Comparison of ENCODE assay signal across 8 cellular contexts in genomic region chr10:16816830-16817124, GRCh38. TPM values are rescaled to one million over a fixed set of nuclear protein-coding genes. Genes with fewer than 3 reads are reported as not detected.
DNase-seq lines count a peak whose midpoint lies in the region; ATAC-seq and TF ChIP-seq lines count a peak whose summit lies in the region.

No MANE protein-coding gene starts in this region.

- H3K9me3 Mint-ChIP-seq in activated T-helper 17 cell treated with anti-CD3 and anti-CD28 coated beads, Interleukin-2, amount 50 U/mL, for 72 hours = peaks cover 2% of the 10 kb centered on the region

- peak overlapping the region; percentile 86 for H3K27ac Mint-ChIP-seq in activated T-helper 17 cell treated with anti-CD3 and anti-CD28 coated beads, Interleukin-2, amount 50 U/mL, for 72 hours

- intact Hi-C loops in spleen (cut with DNase I; ENCODE audit: low total_unique reads) = loop anchor here (10.0 kb wide), 1 partner anchor 382 kb away; the partner anchor contains the start of gene PTER

- no peak for ATAC-seq in activated T-helper 17 cell treated with anti-CD3 and anti-CD28 coated beads, Interleukin-2, amount 50 U/mL, for 72 hours (replicated peaks)
- ATAC-seq in HG03108 (IDR thresholded peaks at IDR 0.05; ENCODE audit: unreplicated experiment) = no peak
- no peak for ATAC-seq in HG03520 (IDR thresholded peaks at IDR 0.05; ENCODE audit: unreplicated experiment)

- H3K9me3 ChIP-seq in spleen = peaks cover 0 to 7% (median 4%) of the 10 kb centered on the region in 8 donors

- CTCF ChIA-PET in HEK293T (lab: Yijun Ruan, JAX) = no interaction called here

- no peak for TF ChIP-seq POLR2A in spleen (IDR thresholded peaks at IDR 0.05)

- WGBS in spleen, 5 donors = 7 to 12% (median 8%) methylated on average over 9 to 12 of the region's 12 CpGs

- peak overlapping the region; percentile 93 for H3K4me3 Mint-ChIP-seq in activated T-helper 17 cell treated with anti-CD3 and anti-CD28 coated beads, Interleukin-2, amount 50 U/mL, for 72 hours

- peak overlapping the region; percentile 57 to 93 (median 92) for H3K27ac ChIP-seq in spleen

- no peaks in the 10 kb centered on the region for H3K27me3 Mint-ChIP-seq in activated T-helper 17 cell treated with anti-CD3 and anti-CD28 coated beads, Interleukin-2, amount 50 U/mL, for 72 hours

- H3K4me1 Mint-ChIP-seq in activated T-helper 17 cell treated with anti-CD3 and anti-CD28 coated beads, Interleukin-2, amount 50 U/mL, for 72 hours = peaks cover 16% of the 10 kb centered on the region

- H3K36me3 Mint-ChIP-seq in activated T-helper 17 cell treated with anti-CD3 and anti-CD28 coated beads, Interleukin-2, amount 50 U/mL, for 72 hours (ENCODE audit: low read depth) = peaks cover 32% of the 10 kb centered on the region

- no peak for TF ChIP-seq CTCF in spleen (IDR thresholded peaks at IDR 0.05 in 8 of 11, conservative IDR thresholded peaks at IDR 0.05 in 3 of 11)

- DNase-seq in HEK293T (ENCODE audit: extremely low spot score) = no peak
- DNase-seq in spleen = no peak
- no peak for DNase-seq in HT-29 (ENCODE audit: low spot score)
- no peak for DNase-seq in DMS153 treated with DMSO at 0.1 percent for 48 hours (lab: John Stamatoyannopoulos, UW; ENCODE audit: unreplicated experiment)

- H3K36me3 ChIP-seq in spleen = peaks cover 0 to 16% (median 0%) of the 10 kb centered on the region in 6 donors

- H3K27me3 ChIP-seq in spleen (replicated peaks in 1 of 7) = no peaks in the 10 kb centered on the region

- peak overlapping the region; percentile 95 for H3K4me3 ChIP-seq in iPS-11a (ENCODE audit: low read depth, low read length)
- peak overlapping the region; percentile 64 to 91 (median 74) for H3K4me3 ChIP-seq in spleen

- H3K4me1 ChIP-seq in spleen = peaks cover 9 to 66% (median 50%) of the 10 kb centered on the region in 6 donors

- POLR2A ChIA-PET in HEK293T (lab: Yijun Ruan, JAX) = interaction anchor here (1.0 to 1.2 kb wide), 2 partner anchors 21 to 957 kb away, joined by 4 to 5 read pairs; partner anchors contain the start of gene MINDY3

TF ChIP-seq in HEK293T, 16 proteins besides CTCF, POLR2A, EP300 and RAD21:
- TF ChIP-seq L3MBTL2 (conservative IDR thresholded peaks at IDR 0.05) = peak; percentile 76
- TF ChIP-seq SP1 (IDR thresholded peaks at IDR 0.05) = no peak

RNA-seq across cellular contexts. Expression of gene RSU1, which starts 0.4 kb away (rescaled TPM):
- 10 to 100 TPM; 56.1 to 87.8 TPM for total RNA-seq in activated T-helper 17 cell treated with anti-CD3 and anti-CD28 coated beads, Interleukin-2, amount 50 U/mL, for 72 hours
- total RNA-seq in spleen = 10 to 100 TPM; 58.4 to 81.7 (median 67.3) TPM
- 10 to 100 TPM; 20.5 to 38.6 (median 38.1) TPM for polyA plus RNA-seq in spleen
- 9.5 and 13.3 TPM in 2 replicates for total RNA-seq in HT-29 (2014; rRNA removed; shearing (Covaris generic))
